8 cellular contexts compared by ENCODE assay signal in the genomic region with DNA sequence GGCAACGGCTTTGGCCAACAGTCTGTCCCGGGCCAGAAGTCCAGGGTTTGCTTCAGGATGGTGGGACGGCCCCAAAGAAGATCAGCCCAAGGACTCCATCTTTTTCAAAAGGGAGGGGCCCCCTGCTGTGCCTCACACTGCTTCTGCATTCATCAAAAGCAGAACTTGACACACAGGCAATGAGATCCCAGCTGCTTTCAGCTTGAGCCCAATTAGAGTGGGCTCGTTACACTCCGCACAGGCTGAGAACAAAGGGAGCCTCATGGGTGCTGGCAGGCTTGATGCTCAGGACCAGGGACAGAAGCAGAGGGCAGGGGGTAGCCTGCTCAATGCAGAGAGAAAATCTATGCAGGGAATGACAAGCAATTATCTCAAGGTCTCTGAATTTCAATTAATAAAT. TPM values are rescaled to one million over a fixed set of nuclear protein-coding genes. Genes with fewer than 3 reads are reported as not detected.
DNase-seq lines count a peak whose midpoint lies in the region; ATAC-seq and TF ChIP-seq lines count a peak whose summit lies in the region.

No MANE protein-coding gene starts in this region.

- peaks cover 84% of the 10 kb centered on the region for H3K4me1 Mint-ChIP-seq in stimulated activated memory B cell treated with anti-CD40 and anti-IgM and Interleukin-4, amounts not matched to agents 10 μg/mL and 1 μg/mL and 100 μg/mL, for 72 hours
- H3K4me1 Mint-ChIP-seq in activated CD8-positive, alpha-beta T cell treated with anti-CD3 and anti-CD28 coated beads for 36 hours (ENCODE audit: low read depth) = peaks cover 51% of the 10 kb centered on the region

- peaks cover 0 to 5% of the 10 kb centered on the region in 2 experiments for H3K36me3 ChIP-seq in SK-N-SH (replicated peaks in 1 of 2; ENCODE audit: control insufficient read depth in 1 of 2, insufficient read depth in 2 of 2, low read length in 1 of 2)

- TF ChIP-seq RAD21 in SK-N-SH (IDR thresholded peaks at IDR 0.05; ENCODE audit: low read length) (no peak), Ishikawa (IDR thresholded peaks at IDR 0.05; ENCODE audit: low read depth) (no peak)

- H3K27me3 ChIP-seq in SK-N-SH (ENCODE audit: insufficient read depth) = no peaks in the 10 kb centered on the region

- H3K9me2 ChIP-seq in SK-N-SH = no peaks in the 10 kb centered on the region

- 95% methylated on average over 5 of the region's 5 CpGs for WGBS in SK-N-SH (ENCODE audit: low lambda C conversion rate)

- H3K4me3 ChIP-seq in SK-N-SH (ENCODE audit: low read depth in 2 of 2, low read length in 1 of 2) = no peak overlapping the region

- H3K9me3 Mint-ChIP-seq in stimulated activated memory B cell treated with anti-CD40 and anti-IgM and Interleukin-4, amounts not matched to agents 10 μg/mL and 1 μg/mL and 100 μg/mL, for 72 hours = no peaks in the 10 kb centered on the region
- H3K9me3 Mint-ChIP-seq in activated CD8-positive, alpha-beta T cell treated with anti-CD3 and anti-CD28 coated beads for 36 hours = no peaks in the 10 kb centered on the region

- no peaks in the 10 kb centered on the region for H3K27me3 Mint-ChIP-seq in stimulated activated memory B cell treated with anti-CD40 and anti-IgM and Interleukin-4, amounts not matched to agents 10 μg/mL and 1 μg/mL and 100 μg/mL, for 72 hours
- H3K27me3 Mint-ChIP-seq in activated CD8-positive, alpha-beta T cell treated with anti-CD3 and anti-CD28 coated beads for 36 hours = no peaks in the 10 kb centered on the region

- H3K36me3 Mint-ChIP-seq in stimulated activated memory B cell treated with anti-CD40 and anti-IgM and Interleukin-4, amounts not matched to agents 10 μg/mL and 1 μg/mL and 100 μg/mL, for 72 hours = peaks cover 30% of the 10 kb centered on the region
- peaks cover 7% of the 10 kb centered on the region for H3K36me3 Mint-ChIP-seq in activated CD8-positive, alpha-beta T cell treated with anti-CD3 and anti-CD28 coated beads for 36 hours (ENCODE audit: low read depth)

- no peaks in the 10 kb centered on the region for H3F3A ChIP-seq in SK-N-SH (replicated peaks; ENCODE audit: insufficient read depth)

- H3K27ac Mint-ChIP-seq in stimulated activated memory B cell treated with anti-CD40 and anti-IgM and Interleukin-4, amounts not matched to agents 10 μg/mL and 1 μg/mL and 100 μg/mL, for 72 hours = peak overlapping the region; percentile 96
- H3K27ac Mint-ChIP-seq in activated CD8-positive, alpha-beta T cell treated with anti-CD3 and anti-CD28 coated beads for 36 hours = no peak overlapping the region

- H3K27ac ChIP-seq in SK-N-SH (ENCODE audit: low read depth in 2 of 2, low read length in 1 of 2) = no peak overlapping the region

- intact Hi-C loops in activated CD8-positive, alpha-beta T cell treated with anti-CD3 and anti-CD28 coated beads for 36 hours (cut with micrococcal nuclease) = no loop called here

- peak overlapping the region; percentile 67 for H3K4me3 Mint-ChIP-seq in stimulated activated memory B cell treated with anti-CD40 and anti-IgM and Interleukin-4, amounts not matched to agents 10 μg/mL and 1 μg/mL and 100 μg/mL, for 72 hours
- no peak overlapping the region for H3K4me3 Mint-ChIP-seq in activated CD8-positive, alpha-beta T cell treated with anti-CD3 and anti-CD28 coated beads for 36 hours

- POLR2A ChIA-PET in SK-N-SH (lab: Yijun Ruan, JAX) = no interaction called here
- POLR2A ChIA-PET in activated CD8-positive, alpha-beta T cell treated with anti-CD3 and anti-CD28 coated beads for 36 hours (lab: Charles Lee) = interaction anchor here (0.5 kb wide), 1 partner anchor 46 kb away, joined by 3 read pairs; no protein-coding TSS in a partner anchor

- peaks cover 98% of the 10 kb centered on the region for H4K20me1 ChIP-seq in SK-N-SH (ENCODE audit: insufficient read depth)

- CTCF ChIA-PET in SK-N-SH (lab: Yijun Ruan, JAX) = no interaction called here
- CTCF ChIA-PET in activated CD8-positive, alpha-beta T cell treated with anti-CD3 and anti-CD28 coated beads for 36 hours (lab: Charles Lee) = no interaction called here

- no peak overlapping the region for H2AFZ ChIP-seq in SK-N-SH (ENCODE audit: low read depth)

- peaks cover 100% of the 10 kb centered on the region for H3K79me2 ChIP-seq in SK-N-SH (ENCODE audit: insufficient read depth)

- H3K9ac ChIP-seq in SK-N-SH = no peak overlapping the region

- TF ChIP-seq EP300 in SK-N-SH (IDR thresholded peaks at IDR 0.05; ENCODE audit: borderline replicate concordance in 1 of 2, low read depth in 1 of 2, low read length in 1 of 2) = no peak
- no peak for TF ChIP-seq EP300 in Ishikawa (IDR thresholded peaks at IDR 0.05; ENCODE audit: borderline replicate concordance)

- peaks cover 0 to 18% of the 10 kb centered on the region in 2 experiments; a peak in 3 of 4 replicates for H3K4me1 ChIP-seq in SK-N-SH (ENCODE audit: control insufficient read depth in 1 of 2, insufficient read depth in 2 of 2, low read depth in 1 of 2, low read length in 1 of 2)

- no peaks in the 10 kb centered on the region for H3K9me3 ChIP-seq in SK-N-SH

- DNase-seq in SK-N-SH (no peak), astrocyte of the hippocampus (ENCODE audit: low read depth, low spot score) (peak; percentile 58)
- no peak for DNase-seq in activated CD8-positive, alpha-beta T cell treated with anti-CD3 and anti-CD28 coated beads for 36 hours
- no peak for DNase-seq in activated CD8-positive, alpha-beta memory T cell treated with anti-CD3 and anti-CD28 coated beads for 24 hours

- H3K4me2 ChIP-seq in SK-N-SH = no peak overlapping the region

- no peak for TF ChIP-seq CTCF in SK-N-SH (IDR thresholded peaks at IDR 0.05)
- no peak for TF ChIP-seq CTCF in activated CD8-positive, alpha-beta T cell treated with anti-CD3 and anti-CD28 coated beads for 36 hours (IDR thresholded peaks at IDR 0.05)

- ATAC-seq in SK-N-SH treated with all-trans-retinoic acid at 6 μM for 48 hours (no peak), HG03139 (IDR thresholded peaks at IDR 0.05; ENCODE audit: unreplicated experiment) (no peak)
- ATAC-seq in stimulated activated memory B cell treated with anti-CD40 and anti-IgM and Interleukin-4, amounts not matched to agents 10 μg/mL and 1 μg/mL and 100 μg/mL, for 72 hours = peak; percentile 94
- no peak for ATAC-seq in activated CD8-positive, alpha-beta T cell treated with anti-CD3 and anti-CD28 coated beads for 36 hours

TF ChIP-seq in SK-N-SH treated with all-trans-retinoic acid at 6 μM for 48 hours, 23 proteins besides CTCF, POLR2A, EP300 and RAD21 (continues in another document):
- TF ChIP-seq, protein P1, sequence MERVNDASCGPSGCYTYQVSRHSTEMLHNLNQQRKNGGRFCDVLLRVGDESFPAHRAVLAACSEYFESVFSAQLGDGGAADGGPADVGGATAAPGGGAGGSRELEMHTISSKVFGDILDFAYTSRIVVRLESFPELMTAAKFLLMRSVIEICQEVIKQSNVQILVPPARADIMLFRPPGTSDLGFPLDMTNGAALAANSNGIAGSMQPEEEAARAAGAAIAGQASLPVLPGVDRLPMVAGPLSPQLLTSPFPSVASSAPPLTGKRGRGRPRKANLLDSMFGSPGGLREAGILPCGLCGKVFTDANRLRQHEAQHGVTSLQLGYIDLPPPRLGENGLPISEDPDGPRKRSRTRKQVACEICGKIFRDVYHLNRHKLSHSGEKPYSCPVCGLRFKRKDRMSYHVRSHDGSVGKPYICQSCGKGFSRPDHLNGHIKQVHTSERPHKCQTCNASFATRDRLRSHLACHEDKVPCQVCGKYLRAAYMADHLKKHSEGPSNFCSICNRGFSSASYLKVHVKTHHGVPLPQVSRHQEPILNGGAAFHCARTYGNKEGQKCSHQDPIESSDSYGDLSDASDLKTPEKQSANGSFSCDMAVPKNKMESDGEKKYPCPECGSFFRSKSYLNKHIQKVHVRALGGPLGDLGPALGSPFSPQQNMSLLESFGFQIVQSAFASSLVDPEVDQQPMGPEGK (CRISPR knock-in tag; IDR thresholded peaks at IDR 0.05; ENCODE audit: borderline replicate concordance) = no peak
- TF ChIP-seq ISL1 (CRISPR knock-in tag; IDR thresholded peaks at IDR 0.05) (no peak), ARNTL (CRISPR knock-in tag; IDR thresholded peaks at IDR 0.05; ENCODE audit: borderline replicate concordance, low read depth) (no peak)

TF ChIP-seq in Ishikawa, 13 proteins besides CTCF, POLR2A, EP300 and RAD21 (continues in another document):
- TF ChIP-seq TAF1 (IDR thresholded peaks at IDR 0.05; ENCODE audit: low read depth) (no peak), FOXM1 (IDR thresholded peaks at IDR 0.05; ENCODE audit: borderline replicate concordance, low read depth) (no peak)
- TF ChIP-seq, protein P2, sequence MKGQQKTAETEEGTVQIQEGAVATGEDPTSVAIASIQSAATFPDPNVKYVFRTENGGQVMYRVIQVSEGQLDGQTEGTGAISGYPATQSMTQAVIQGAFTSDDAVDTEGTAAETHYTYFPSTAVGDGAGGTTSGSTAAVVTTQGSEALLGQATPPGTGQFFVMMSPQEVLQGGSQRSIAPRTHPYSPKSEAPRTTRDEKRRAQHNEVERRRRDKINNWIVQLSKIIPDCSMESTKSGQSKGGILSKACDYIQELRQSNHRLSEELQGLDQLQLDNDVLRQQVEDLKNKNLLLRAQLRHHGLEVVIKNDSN (IDR thresholded peaks at IDR 0.05) = no peak

RNA-seq across cellular contexts. Expression of a gene that starts 45.5 kb away (rescaled TPM):
- polyA plus RNA-seq in SK-N-SH (2012; rRNA removed) = 69.5 and 79.3 TPM in 2 replicates
- 77.0 and 82.6 TPM in 2 replicates for polyA plus RNA-seq in SK-N-SH (2012; cell fraction: cytosol; rRNA removed)
- polyA plus RNA-seq in SK-N-SH (2012; cell fraction: nucleus; rRNA removed) = 32.4 and 38.8 TPM in 2 replicates
- total RNA-seq in activated CD8-positive, alpha-beta T cell treated with anti-CD3 and anti-CD28 coated beads for 36 hours = 10 to 100 TPM; 32.6 to 34.7 TPM
